In the genomic region with DNA sequence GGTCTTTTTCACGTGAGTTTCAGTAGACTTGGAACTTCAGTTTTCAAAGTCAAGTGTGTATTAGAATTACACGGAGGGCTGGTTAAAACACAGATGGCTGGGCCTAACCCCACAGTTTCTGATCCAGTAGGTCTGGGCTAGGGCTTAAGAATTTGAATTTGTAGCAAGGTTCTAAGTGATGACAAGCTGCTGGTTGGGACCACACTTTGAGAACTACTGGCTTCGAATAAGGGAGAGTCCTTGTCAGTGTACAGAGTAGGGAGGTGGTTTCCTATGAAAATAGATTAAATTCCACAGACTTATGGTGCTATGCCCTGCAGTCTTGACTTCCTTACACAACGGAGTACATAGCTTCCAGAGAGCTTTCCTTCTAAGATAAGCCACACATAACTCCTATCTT, we compare ENCODE assay signal across 14 cellular contexts. TPM values are rescaled to one million over a fixed set of nuclear protein-coding genes. Genes with fewer than 3 reads are reported as not detected.
DNase-seq lines count a peak whose midpoint lies in the region; ATAC-seq lines count a peak whose summit lies in the region.
"Had no signal": no experiment of that assay in that cellular context is flagged by ENCODE, and none has a peak within 500 bp of the region (broad histone marks: within the 10 kb centered on the region; RNA-seq: fewer than 3 reads in every experiment).

No MANE protein-coding gene starts in this region.

- no peak overlapping the region for H3K9ac ChIP-seq in duodenal mucosa (ENCODE audit: low read depth in 1 of 2, low read length in 2 of 2)
- H3K9ac ChIP-seq in stomach smooth muscle (ENCODE audit: low read length in 2 of 2): peak overlapping the region; percentile 68 to 100

- no peaks in the 10 kb centered on the region for H3K9me3 Mint-ChIP-seq in activated CD4-positive, alpha-beta memory T cell treated with anti-CD3 and anti-CD28 coated beads for 36 hours
- H3K9me3 Mint-ChIP-seq: naive B cell had no signal

- CTCF ChIA-PET in activated CD4-positive, alpha-beta memory T cell treated with anti-CD3 and anti-CD28 coated beads for 36 hours (lab: Charles Lee): interaction anchor here (0.7 to 2.1 kb wide), 4 partner anchors 145 to 210 kb away, joined by 3 to 5 read pairs (median 4); no protein-coding TSS in a partner anchor

- peaks cover 0 to 5% of the 10 kb centered on the region in 2 donors for H3K27me3 ChIP-seq in duodenal mucosa (ENCODE audit: control insufficient read depth in 1 of 2, insufficient read depth in 2 of 2, low read length in 2 of 2)
- no peaks in the 10 kb centered on the region for H3K27me3 ChIP-seq in stomach smooth muscle (ENCODE audit: control insufficient read depth in 1 of 2, insufficient read depth in 2 of 2, low read length in 2 of 2)

- H3K4me1 ChIP-seq in duodenal mucosa (ENCODE audit: control insufficient read depth in 1 of 2, insufficient read depth in 2 of 2, low read length in 2 of 2) (peaks cover 18 to 21% of the 10 kb centered on the region in 2 donors), stomach smooth muscle (ENCODE audit: control insufficient read depth, insufficient read depth, low read length) (peaks cover 26% of the 10 kb centered on the region)

- H3K27ac Mint-ChIP-seq in activated CD4-positive, alpha-beta memory T cell treated with anti-CD3 and anti-CD28 coated beads for 36 hours: no peak overlapping the region

- peaks cover 19% of the 10 kb centered on the region for H3K27me3 Mint-ChIP-seq in activated CD4-positive, alpha-beta memory T cell treated with anti-CD3 and anti-CD28 coated beads for 36 hours

- H3K9me3 ChIP-seq in duodenal mucosa (ENCODE audit: control insufficient read depth in 1 of 2, low read length in 2 of 2): no peaks in the 10 kb centered on the region
- H3K9me3 ChIP-seq in stomach smooth muscle (ENCODE audit: control insufficient read depth in 2 of 2, low read length in 2 of 2): no peaks in the 10 kb centered on the region

- H3K4me3 Mint-ChIP-seq in activated CD4-positive, alpha-beta memory T cell treated with anti-CD3 and anti-CD28 coated beads for 36 hours: no peak overlapping the region

- POLR2A ChIA-PET in activated CD4-positive, alpha-beta memory T cell treated with anti-CD3 and anti-CD28 coated beads for 36 hours (lab: Charles Lee): no interaction called here

- H3K36me3 ChIP-seq in duodenal mucosa (ENCODE audit: control insufficient read depth in 1 of 2, insufficient read depth in 2 of 2, low read length in 2 of 2) (no peaks in the 10 kb centered on the region), stomach smooth muscle (ENCODE audit: control insufficient read depth in 2 of 2, insufficient read depth in 2 of 2, low read length in 2 of 2) (peaks cover 13 to 23% of the 10 kb centered on the region in 2 donors)

- H3K4me1 Mint-ChIP-seq in activated CD4-positive, alpha-beta memory T cell treated with anti-CD3 and anti-CD28 coated beads for 36 hours (ENCODE audit: low read depth): peaks cover 10% of the 10 kb centered on the region

- intact Hi-C loops in activated CD4-positive, alpha-beta memory T cell treated with anti-CD3 and anti-CD28 coated beads for 36 hours (cut with micrococcal nuclease): no loop called here

- H3K4me3 ChIP-seq in duodenal mucosa (ENCODE audit: low read depth in 1 of 2, low read length in 2 of 2) (no peak overlapping the region), stomach smooth muscle (ENCODE audit: low read length in 2 of 2) (peak overlapping the region; percentile 10 to 99)

- peak overlapping the region; percentile 20 for H3K27ac ChIP-seq in duodenal mucosa (ENCODE audit: low read depth, low read length)
- peak overlapping the region; percentile 100 for H3K27ac ChIP-seq in stomach smooth muscle (ENCODE audit: low read length)

- no peak for ATAC-seq in HG02970 (IDR thresholded peaks at IDR 0.05; ENCODE audit: low FRiP score, unreplicated experiment)
- no peak for ATAC-seq in GM19351 (IDR thresholded peaks at IDR 0.05; ENCODE audit: unreplicated experiment)
- ATAC-seq: HCT116 had no signal

- H3K36me3 Mint-ChIP-seq in activated CD4-positive, alpha-beta memory T cell treated with anti-CD3 and anti-CD28 coated beads for 36 hours: peaks cover 2% of the 10 kb centered on the region

- peak; percentile 5 for DNase-seq in activated CD4-positive, alpha-beta memory T cell treated with anti-CD3 and anti-CD28 coated beads for 36 hours
- peak; percentile 30 for DNase-seq in mesenteric fat pad (ENCODE audit: low spot score)
- DNase-seq in midbrain (lab: John Stamatoyannopoulos, UW): no peak
- no peak for DNase-seq in activated T-cell treated with anti-CD3 and anti-CD28 coated beads, Interleukin-2, amount 50 U/mL, for 1 hour
- DNase-seq: activated T-cell treated with anti-CD3 and anti-CD28 coated beads, Interleukin-2, amount 50 U/mL, for 48 hours; Kasumi-1; naive B cell; NCI-H345; stimulated activated CD4-positive, alpha-beta T cell treated with anti-CD3 and anti-CD28 coated beads, Interleukin-2, amount 100 ng/mL, for 48 hours had no signal

RNA-seq across cellular contexts. Expression of gene RHOB, which starts 4.5 kb away (rescaled TPM):
- total RNA-seq in activated CD4-positive, alpha-beta memory T cell treated with anti-CD3 and anti-CD28 coated beads for 36 hours: 10 to 100 TPM; 31.6 to 33.6 TPM
- 677 TPM for total RNA-seq in mesenteric fat pad

Comparison
In these comparisons a context has a peak if more than half of its experiments do, and no peak if none do; other contexts are left out.
1. DNase-seq: peak in activated CD4-positive, alpha-beta memory T cell treated with anti-CD3 and anti-CD28 coated beads for 36 hours (single experiment) and mesenteric fat pad (single experiment); none in midbrain (single experiment) and activated T-cell treated with anti-CD3 and anti-CD28 coated beads, Interleukin-2, amount 50 U/mL, for 1 hour (single experiment).
2. H3K4me3 ChIP-seq: peak in stomach smooth muscle (2 of 2); none in duodenal mucosa (0 of 2).
3. H3K9ac ChIP-seq: peak in stomach smooth muscle (2 of 2); none in duodenal mucosa (0 of 2).
4. RNA of gene RHOB, which starts 4.5 kb away (total RNA-seq): 677 TPM in mesenteric fat pad (single experiment); 31.6 to 33.6 TPM in activated CD4-positive, alpha-beta memory T cell treated with anti-CD3 and anti-CD28 coated beads for 36 hours; every median in the first group is over 10 times any median in the second.